In genomic region chr9:107597743-107598217, GRCh38 we compare ENCODE assay signal across 15 cellular contexts.
"Had no signal": no experiment of that assay in that cellular context is flagged by ENCODE, and none has a peak within 500 bp of the region (broad histone marks: within the 10 kb centered on the region; RNA-seq: fewer than 3 reads in every experiment).

No MANE protein-coding gene starts in this region.

- ATAC-seq: left cardiac atrium, T-cell had no signal

- H3K4me1 Mint-ChIP-seq: memory B cell, T-cell had no signal

- H3K4me1 ChIP-seq: thyroid gland had no signal

- H3K27me3 ChIP-seq: neutrophil, right atrium auricular region, thyroid gland, vagina had no signal

- H3K27me3 Mint-ChIP-seq: T-cell had no signal

- H3K4me3 Mint-ChIP-seq: activated naive CD4-positive, alpha-beta T cell treated with anti-CD3 and anti-CD28 coated beads for 36 hours; memory B cell; T-cell had no signal

- H3K36me3 Mint-ChIP-seq: memory B cell, T-cell had no signal

- H3K9me3 Mint-ChIP-seq: activated naive CD4-positive, alpha-beta T cell treated with anti-CD3 and anti-CD28 coated beads for 36 hours; T-cell had no signal

- DNase-seq: activated CD4-positive, alpha-beta T cell treated with anti-CD3 and anti-CD28 coated beads for 4 hours; activated naive CD4-positive, alpha-beta T cell treated with anti-CD3 and anti-CD28 coated beads for 36 hours; effector CD8-positive, alpha-beta T cell; hypothalamus; left cardiac atrium; posterior cingulate gyrus; T-cell; thyroid gland; WERI-Rb-1 had no signal

- H3K27ac Mint-ChIP-seq: activated naive CD4-positive, alpha-beta T cell treated with anti-CD3 and anti-CD28 coated beads for 36 hours; memory B cell; T-cell had no signal

- H3K4me2 ChIP-seq: smooth muscle cell had no signal

- H3K4me3 ChIP-seq: right atrium auricular region, smooth muscle cell, thyroid gland, vagina had no signal

- H3K9me3 ChIP-seq: neutrophil, right atrium auricular region, thyroid gland, vagina had no signal

- H3K36me3 ChIP-seq: neutrophil, right atrium auricular region, thyroid gland, vagina, WERI-Rb-1 had no signal

- FAIRE-seq: colon had no signal

- H3K27ac ChIP-seq: neutrophil, right atrium auricular region, thyroid gland, vagina, WERI-Rb-1 had no signal
